Comparison of ENCODE assay signal across 20 cellular contexts in the genomic region with DNA sequence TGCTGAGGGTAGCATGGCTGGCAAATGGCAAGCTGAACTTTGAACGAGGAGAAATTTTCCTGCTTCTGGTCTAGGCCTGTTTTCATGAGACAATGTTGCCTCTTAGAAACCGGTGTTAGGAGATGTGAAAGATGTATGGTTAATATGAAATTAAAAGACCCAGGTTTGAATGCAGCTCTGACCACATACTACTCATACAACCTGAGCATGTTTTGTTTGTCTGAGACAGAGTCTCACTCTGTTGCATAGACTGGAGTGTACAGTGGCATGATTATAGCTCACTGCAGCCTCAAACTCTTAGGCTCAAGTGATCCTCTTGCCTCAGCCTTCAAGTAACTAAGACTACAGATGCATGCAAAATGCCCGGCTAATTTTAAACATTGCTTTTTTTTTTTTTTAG.
DNase-seq lines count a peak whose midpoint lies in the region; ATAC-seq, FAIRE-seq and TF ChIP-seq lines count a peak whose summit lies in the region.
"Had no signal": no experiment of that assay in that cellular context is flagged by ENCODE, and none has a peak within 500 bp of the region (broad histone marks: within the 10 kb centered on the region; RNA-seq: fewer than 3 reads in every experiment).

No MANE protein-coding gene starts in this region.

- TF ChIP-seq CTCF in bronchial epithelial cell (IDR thresholded peaks at IDR 0.05; ENCODE audit: insufficient read depth, low read length, severe bottlenecking) = no peak
- no peak for TF ChIP-seq CTCF in thyroid gland (IDR thresholded peaks at IDR 0.05)

- intact Hi-C loops in thyroid gland (cut with DNase I) = no loop called here

- H3K9me3 ChIP-seq in BLaER1 = peaks cover 6% of the 10 kb centered on the region; the same call in 1 of the 2 replicates
- no peaks in the 10 kb centered on the region for H3K9me3 ChIP-seq in thyroid gland

- H3K4me1 ChIP-seq in BLaER1 (peaks cover 16% of the 10 kb centered on the region), thyroid gland (peaks cover 0 to 8% of the 10 kb centered on the region in 2 donors)
- H3K4me1 ChIP-seq: A549 had no signal

- H3K36me3 ChIP-seq in BLaER1 (no peaks in the 10 kb centered on the region), bronchial epithelial cell (ENCODE audit: control insufficient read depth, insufficient read depth, low read length) (no peaks in the 10 kb centered on the region), thyroid gland (no peaks in the 10 kb centered on the region)

- H3K4me3 ChIP-seq in BLaER1 = no peak overlapping the region
- H3K4me3 ChIP-seq in bronchial epithelial cell (ENCODE audit: low read depth, low read length) = no peak overlapping the region
- no peak overlapping the region for H3K4me3 ChIP-seq in thyroid gland (replicated peaks in 1 of 3)
- H3K4me3 ChIP-seq: A549 had no signal

- 65 to 85% methylated on average over 3 of the region's 3 CpGs for WGBS in thyroid gland, 2 donors

- ATAC-seq in GM18867 (IDR thresholded peaks at IDR 0.05; ENCODE audit: unreplicated experiment) = peak; percentile 68
- ATAC-seq in HG02642 (IDR thresholded peaks at IDR 0.05; ENCODE audit: poor library complexity, unreplicated experiment) = no peak
- ATAC-seq: A549; CD8-positive, alpha-beta T cell had no signal

- DNase-seq in bronchial epithelial cell (ENCODE audit: low read depth) (no peak), thyroid gland (no peak), NCI-H524 treated with DMSO at 0.1 percent for 48 hours (lab: John Stamatoyannopoulos, UW) (no peak), NCI-H748 (lab: John Stamatoyannopoulos, UW; ENCODE audit: unreplicated experiment) (no peak)
- DNase-seq: AML-193; Calu3; CD8-positive, alpha-beta T cell; DMS 273 treated with DMSO at 0.1 percent for 48 hours; DMS53; DND-41; EL; H9 had no signal

- H4K20me1 ChIP-seq in BLaER1 = no peaks in the 10 kb centered on the region

- H3K27ac ChIP-seq in BLaER1 (no peak overlapping the region), thyroid gland (peak overlapping the region in 2 of 3 donors; percentile 38 to 52)
- H3K27ac ChIP-seq: 22Rv1, A549, HL-60 had no signal

- no peaks in the 10 kb centered on the region for H3K27me3 ChIP-seq in BLaER1
- H3K27me3 ChIP-seq in bronchial epithelial cell (ENCODE audit: control insufficient read depth, insufficient read depth, low read length) = no peaks in the 10 kb centered on the region
- H3K27me3 ChIP-seq in thyroid gland = no peaks in the 10 kb centered on the region

- FAIRE-seq in bronchial epithelial cell (lab: Jason Lieb, UNC) = peak; percentile 32
- FAIRE-seq: A549, GM12892, GM18507 had no signal

- H3K9ac ChIP-seq in BLaER1 = no peak overlapping the region

- no peak for TF ChIP-seq POLR2A in thyroid gland (IDR thresholded peaks at IDR 0.05)

- H3K4me2 ChIP-seq in BLaER1 = peak overlapping the region; percentile 47
- H3K4me2 ChIP-seq: A549 had no signal
